24 cellular contexts compared by ENCODE assay signal in the genomic region with DNA sequence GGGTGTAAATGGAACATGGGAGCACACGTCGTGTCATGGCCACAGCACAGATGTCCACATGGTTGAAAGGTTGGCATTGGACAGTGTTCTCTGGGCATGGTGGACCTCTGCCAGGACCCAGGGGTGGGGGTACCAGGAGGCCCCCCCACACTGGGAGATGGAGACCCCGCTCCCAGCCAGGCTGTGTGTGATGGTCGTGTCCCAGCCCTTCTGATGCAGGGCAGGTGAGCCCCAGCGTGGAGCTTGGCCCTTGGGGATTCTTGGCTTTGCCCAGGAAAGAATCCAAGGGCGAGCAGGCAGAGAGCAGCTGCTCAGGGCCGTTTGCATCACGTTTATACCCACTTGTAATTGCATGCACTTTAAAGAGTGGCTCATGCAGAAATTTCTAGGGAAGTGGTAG.
"Had no signal": no experiment of that assay in that cellular context is flagged by ENCODE, and none has a peak within 500 bp of the region (broad histone marks: within the 10 kb centered on the region; RNA-seq: fewer than 3 reads in every experiment).

No MANE protein-coding gene starts in this region.

- H3K27me3 ChIP-seq: colonic mucosa had no signal

- H3K4me1 Mint-ChIP-seq: endodermal cell, mesothelial cell of epicardium had no signal

- H3K9me3 ChIP-seq: colonic mucosa, gastrocnemius medialis had no signal

- ATAC-seq: effector memory CD8-positive, alpha-beta T cell; esophagus mucosa; gastrocnemius medialis; heart right ventricle; left cardiac atrium; left lung; left ventricle myocardium superior; lower lobe of right lung; mucosa of descending colon had no signal

- H3K27ac ChIP-seq: colonic mucosa, epithelial cell of prostate, esophagus squamous epithelium, gastrocnemius medialis, heart right ventricle, left lung, lower lobe of right lung had no signal

- DNase-seq: colonic mucosa; cortex of kidney; effector CD8-positive, alpha-beta T cell; effector memory CD8-positive, alpha-beta T cell; endodermal cell; erythroblast; esophagus squamous epithelium; foreskin fibroblast; foreskin melanocyte; gastrocnemius medialis; glutamatergic neuron; head of caudate nucleus; heart right ventricle; hippocampal formation; left cardiac atrium; left ventricle myocardium superior; lower lobe of right lung; mesenchymal stem cell; mucosa of descending colon had no signal

- H3K4me3 ChIP-seq: colonic mucosa, esophagus squamous epithelium, gastrocnemius medialis, heart right ventricle, left lung, lower lobe of right lung, mucosa of descending colon had no signal

- H3K36me3 Mint-ChIP-seq: mesothelial cell of epicardium had no signal

- H3K36me3 ChIP-seq: colonic mucosa, esophagus squamous epithelium, gastrocnemius medialis, heart right ventricle, left lung, lower lobe of right lung had no signal

- H3K4me3 Mint-ChIP-seq: dendritic cell treated with granulocyte-macrophage colony-stimulating factor and Interleukin-4, amounts not matched to agents 40 ng/mL and 50 ng/mL, for 4 days; effector memory CD8-positive, alpha-beta T cell; endodermal cell; mesothelial cell of epicardium had no signal

- H3K4me1 ChIP-seq: colonic mucosa, esophagus squamous epithelium, gastrocnemius medialis, heart right ventricle, left lung, lower lobe of right lung had no signal

- H3K27ac Mint-ChIP-seq: dendritic cell treated with granulocyte-macrophage colony-stimulating factor and Interleukin-4, amounts not matched to agents 40 ng/mL and 50 ng/mL, for 4 days; effector memory CD8-positive, alpha-beta T cell; endodermal cell; mesothelial cell of epicardium had no signal

- H3K9me3 Mint-ChIP-seq: effector memory CD8-positive, alpha-beta T cell had no signal
